In the genomic region with DNA sequence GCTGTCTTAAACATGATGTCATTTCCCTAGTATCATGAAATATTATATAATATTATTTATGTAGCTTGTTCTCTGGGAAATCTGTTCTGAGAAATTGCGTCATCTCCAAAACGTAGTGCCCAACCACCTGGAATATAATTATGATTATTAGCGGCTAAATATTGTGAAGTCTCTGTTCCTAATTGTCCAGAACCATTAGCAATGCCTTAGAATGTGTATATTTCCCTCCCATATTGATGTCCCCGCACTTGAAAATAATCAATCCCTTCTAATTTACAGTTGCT, we compare ENCODE assay signal across 11 cellular contexts. TPM values are rescaled to one million over a fixed set of nuclear protein-coding genes. Genes with fewer than 3 reads are reported as not detected.
"Had no signal": no experiment of that assay in that cellular context is flagged by ENCODE, and none has a peak within 500 bp of the region (broad histone marks: within the 10 kb centered on the region; RNA-seq: fewer than 3 reads in every experiment).

No MANE protein-coding gene starts in this region.

- H3K36me3 ChIP-seq: MG63 had no signal

- H3K4me3 ChIP-seq: MG63 had no signal

- H3K9me3 ChIP-seq: MG63 had no signal

- H3K27me3 ChIP-seq: MG63 had no signal

- DNase-seq: NCI-H1048, NCI-H1436 treated with DMSO at 0.1 percent for 48 hours, NCI-H187, NCI-H187 treated with DMSO at 0.1 percent for 48 hours, NCI-H226, NCI-H524 treated with DMSO at 0.1 percent for 48 hours had no signal

RNA-seq across cellular contexts. Expression of a gene that starts 54.4 kb away (rescaled TPM):
- total RNA-seq: LHCN-M2, M059J, MCF 10A, NCI-H460 had no signal
